In genomic region chr4:40887690-40888089, GRCh38 we compare ENCODE assay signal across 13 cellular contexts.
DNase-seq lines count a peak whose midpoint lies in the region; ATAC-seq, FAIRE-seq and TF ChIP-seq lines count a peak whose summit lies in the region.
"Had no signal": no experiment of that assay in that cellular context is flagged by ENCODE, and none has a peak within 500 bp of the region (broad histone marks: within the 10 kb centered on the region; RNA-seq: fewer than 3 reads in every experiment).

No MANE protein-coding gene starts in this region.

- H3K27ac ChIP-seq in heart left ventricle (peak overlapping the region in 1 of 12 donors; percentile 23), spleen (no peak overlapping the region)
- H3K27ac ChIP-seq: SJCRH30 had no signal

- H3K4me1 ChIP-seq in heart left ventricle (peaks cover 0 to 5% (median 0%) of the 10 kb centered on the region in 12 donors), spleen (no peaks in the 10 kb centered on the region)

- H3K27me3 ChIP-seq in heart left ventricle (no peaks in the 10 kb centered on the region), spleen (replicated peaks in 1 of 7) (no peaks in the 10 kb centered on the region)
- H3K27me3 ChIP-seq: SJCRH30 had no signal

- intact Hi-C loops in heart left ventricle (cut with DNase I): no loop called here
- intact Hi-C loops in cardiac septum (cut with DNase I): no loop called here
- intact Hi-C loops in spleen (cut with DNase I; ENCODE audit: low total_unique reads): no loop called here

- H3K4me3 ChIP-seq in heart left ventricle: no peak overlapping the region
- no peak overlapping the region for H3K4me3 ChIP-seq in spleen
- H3K4me3 ChIP-seq: SJCRH30 had no signal

- TF ChIP-seq POLR2A in heart left ventricle (IDR thresholded peaks at IDR 0.05) (no peak), spleen (IDR thresholded peaks at IDR 0.05) (no peak)

- FAIRE-seq in urothelium cell line (lab: Jason Lieb, UNC): peak; percentile 37

- no peaks in the 10 kb centered on the region for H3K9me3 ChIP-seq in heart left ventricle
- H3K9me3 ChIP-seq in spleen: no peaks in the 10 kb centered on the region
- H3K9me3 ChIP-seq: SJCRH30 had no signal

- TF ChIP-seq CTCF in heart left ventricle (IDR thresholded peaks at IDR 0.05) (no peak), spleen (IDR thresholded peaks at IDR 0.05 in 8 of 11, conservative IDR thresholded peaks at IDR 0.05 in 3 of 11) (no peak)

- 72 to 85% (median 77%) methylated on average over 9 of the region's 9 CpGs for WGBS in heart left ventricle, 4 donors
- WGBS in spleen, 5 donors: 65 to 77% (median 75%) methylated on average over 9 of the region's 9 CpGs

- DNase-seq in heart left ventricle (no peak), cardiac septum (ENCODE audit: low spot score) (no peak), astrocyte of the hippocampus (ENCODE audit: low read depth, low spot score) (peak; percentile 52), inferior parietal cortex (ENCODE audit: extremely low spot score) (peak; percentile 27), urothelium cell line (ENCODE audit: low spot score) (no peak), spleen (no peak), NCI-H146 (lab: John Stamatoyannopoulos, UW) (no peak), mesenteric fat pad (ENCODE audit: low spot score) (no peak)
- DNase-seq: CD4-positive, CD25-positive, alpha-beta regulatory T cell; NCI-H1436 treated with DMSO at 0.1 percent for 48 hours; SJCRH30; stimulated activated CD4-positive, alpha-beta T cell treated with anti-CD3 and anti-CD28 coated beads, Interleukin-15, amount 100 ng/mL, for 24 hours; stimulated activated naive CD4-positive, alpha-beta T cell treated with Interleukin-2 at 50 U/mL for 16 hours had no signal

- ATAC-seq in heart left ventricle: peak; percentile 39 to 87 (median 60)

- H3K36me3 ChIP-seq in heart left ventricle: peaks cover 0 to 71% (median 36%) of the 10 kb centered on the region in 9 donors
- peaks cover 0 to 32% (median 0%) of the 10 kb centered on the region in 6 donors for H3K36me3 ChIP-seq in spleen

Comparison
In these comparisons a context has a peak if more than half of its experiments do, and no peak if none do; other contexts are left out.
1. DNase-seq: peak in astrocyte of the hippocampus (single experiment) and inferior parietal cortex (single experiment); none in heart left ventricle (0 of 5), cardiac septum (single experiment), urothelium cell line (single experiment), spleen (single experiment), NCI-H146 (single experiment) and mesenteric fat pad (single experiment).